Comparison of ENCODE assay signal across 1 cellular context in genomic region chr11:100080401-100080800, GRCh38.
A peak's percentile ranks its signal among the peaks of the same experiment; 100 is the strongest.
TF ChIP-seq lines count a peak whose summit lies in the region.

No MANE protein-coding gene starts in this region.

TF ChIP-seq in GM23338, 12 proteins besides CTCF, POLR2A, EP300 and RAD21:
- TF ChIP-seq ZNF462 (CRISPR knock-in tag; IDR thresholded peaks at IDR 0.05) (0 out of 2 replicates have a peak, but pooled peaks have one; percentile 30), NANOG (IDR thresholded peaks at IDR 0.05; ENCODE audit: borderline replicate concordance) (no peak)
TF ChIP-seq in GM23338: peak in this region for 1.
